In genomic region chr4:10534820-10535219, GRCh38 we compare ENCODE assay signal across 23 cellular contexts.
DNase-seq lines count a peak whose midpoint lies in the region; ATAC-seq, FAIRE-seq and TF ChIP-seq lines count a peak whose summit lies in the region.
"Had no signal": no experiment of that assay in that cellular context is flagged by ENCODE, and none has a peak within 500 bp of the region (broad histone marks: within the 10 kb centered on the region; RNA-seq: fewer than 3 reads in every experiment).

No MANE protein-coding gene starts in this region.

- no peak overlapping the region for H3K4me3 Mint-ChIP-seq in memory B cell
- H3K4me3 Mint-ChIP-seq: activated naive CD8-positive, alpha-beta T cell; natural killer cell treated with Interleukin-12 subunit alpha and Interleukin-12 subunit beta and Interleukin-15 and Interleukin-18, amount 100 ng/mL, for 72 hours had no signal

- FAIRE-seq in H54 (lab: Jason Lieb, UNC): no peak
- FAIRE-seq: frontal cortex, K562 had no signal

- H3K9me3 Mint-ChIP-seq in memory B cell: no peaks in the 10 kb centered on the region
- H3K9me3 Mint-ChIP-seq: natural killer cell treated with Interleukin-12 subunit alpha and Interleukin-12 subunit beta and Interleukin-15 and Interleukin-18, amount 100 ng/mL, for 72 hours had no signal

- no peak overlapping the region for H3K27ac Mint-ChIP-seq in memory B cell
- H3K27ac Mint-ChIP-seq: activated naive CD8-positive, alpha-beta T cell; natural killer cell treated with Interleukin-12 subunit alpha and Interleukin-12 subunit beta and Interleukin-15 and Interleukin-18, amount 100 ng/mL, for 72 hours had no signal

- no peaks in the 10 kb centered on the region for H3K36me3 Mint-ChIP-seq in memory B cell
- H3K36me3 Mint-ChIP-seq: activated naive CD8-positive, alpha-beta T cell; natural killer cell treated with Interleukin-12 subunit alpha and Interleukin-12 subunit beta and Interleukin-15 and Interleukin-18, amount 100 ng/mL, for 72 hours had no signal

- peaks cover 3% of the 10 kb centered on the region for H3K27me3 Mint-ChIP-seq in memory B cell
- H3K27me3 Mint-ChIP-seq: activated naive CD8-positive, alpha-beta T cell had no signal

- ATAC-seq in GM18502 (IDR thresholded peaks at IDR 0.05; ENCODE audit: poor library complexity, unreplicated experiment) (peak; percentile 61), GM19468 (IDR thresholded peaks at IDR 0.05; ENCODE audit: extremely low read depth, unreplicated experiment) (peak; percentile 45), HG02884 (IDR thresholded peaks at IDR 0.05; ENCODE audit: unreplicated experiment) (peak; percentile 40), memory B cell (ENCODE audit: low read depth) (peak; percentile 21)
- ATAC-seq: K562; natural killer cell treated with Interleukin-12 subunit alpha and Interleukin-12 subunit beta and Interleukin-15 and Interleukin-18, amount 100 ng/mL, for 72 hours; psoas muscle had no signal

- DNase-seq in memory B cell (ENCODE audit: low spot score in 2 of 2) (no peak), H54 (ENCODE audit: insufficient read length, low spot score) (no peak), activated T-cell treated with anti-CD3 and anti-CD28 coated beads for 4 hours (no peak)
- DNase-seq in effector CD8-positive, alpha-beta T cell (lab: John Stamatoyannopoulos, UW): no peak
- no peak for DNase-seq in stimulated activated naive CD4-positive, alpha-beta T cell treated with Interleukin-2 at 50 U/mL for 16 hours (lab: John Stamatoyannopoulos, UW)
- DNase-seq: activated CD4-positive, alpha-beta T cell treated with anti-CD3 and anti-CD28 coated beads, Interleukin-2, amount 50 U/mL, for 4 hours; activated T-cell treated with anti-CD3 and anti-CD28 coated beads, Interleukin-2, amount 50 U/mL, for 1 hour; colonic mucosa; COR-L47; H7; mesendoderm; NCI-H1048; psoas muscle; stimulated activated CD4-positive, alpha-beta T cell treated with anti-CD3 and anti-CD28 coated beads, Interleukin-4, amount 100 ng/mL, for 4 hours; stimulated activated CD8-positive, alpha-beta memory T cell treated with anti-CD3 and anti-CD28 coated beads, Interleukin-4, amount 100 ng/mL, for 48 hours; testis had no signal

- TF ChIP-seq POLR2A in H54 (IDR thresholded peaks at IDR 0.05; ENCODE audit: low read depth, low read length): no peak

- no peaks in the 10 kb centered on the region for H3K4me1 Mint-ChIP-seq in memory B cell
